8 cellular contexts compared by ENCODE assay signal in genomic region chr6:53410508-53411258, GRCh38.
DNase-seq lines count a peak whose midpoint lies in the region; ATAC-seq and TF ChIP-seq lines count a peak whose summit lies in the region.

No MANE protein-coding gene starts in this region.

- in situ Hi-C loops in astrocyte of the cerebellum (cut with HindIII; ENCODE audit: low sequenced_read_pairs) = no loop called here

- peak overlapping the region; percentile 17; the same call in 1 of the 2 replicates for H3K9ac ChIP-seq in SU-DHL-6 (ENCODE audit: low read length)

- peak overlapping the region; percentile 86 for H2AFZ ChIP-seq in SU-DHL-6 (ENCODE audit: low read depth, low read length, severe bottlenecking)

- peak overlapping the region; percentile 42 for H3K4me2 ChIP-seq in SU-DHL-6 (ENCODE audit: low read depth, low read length, poor library complexity, severe bottlenecking)

- no peaks in the 10 kb centered on the region for H3K9me3 ChIP-seq in Caco-2
- H3K9me3 ChIP-seq in SU-DHL-6 (ENCODE audit: insufficient read depth, low read length) = no peaks in the 10 kb centered on the region

- H3K4me1 Mint-ChIP-seq in Caco-2 (ENCODE audit: low read depth, unreplicated experiment) = no peaks in the 10 kb centered on the region

- peak in 1 of 2 experiments; percentile 37 for DNase-seq in Caco-2
- DNase-seq in astrocyte of the cerebellum (ENCODE audit: low read depth) = no peak
- DNase-seq in kidney epithelial cell (ENCODE audit: low read depth) = no peak
- DNase-seq in stimulated activated CD8-positive, alpha-beta memory T cell treated with anti-CD3 and anti-CD28 coated beads, Interleukin-15, amount 100 ng/mL, for 1 hour (ENCODE audit: low read depth) = peak; percentile 5
- no peak for DNase-seq in NCI-H1694 (lab: John Stamatoyannopoulos, UW)

- ATAC-seq in GM19324 (IDR thresholded peaks at IDR 0.05; ENCODE audit: low FRiP score, unreplicated experiment) (peak; percentile 86), HG03432 (IDR thresholded peaks at IDR 0.05; ENCODE audit: unreplicated experiment) (peak; percentile 98)

- no peaks in the 10 kb centered on the region for H3F3A ChIP-seq in SU-DHL-6 (ENCODE audit: insufficient read depth)

- no peaks in the 10 kb centered on the region for H4K20me1 ChIP-seq in SU-DHL-6 (ENCODE audit: low read depth, low read length)

- H3K27me3 Mint-ChIP-seq in Caco-2 (ENCODE audit: insufficient read depth, unreplicated experiment) = no peaks in the 10 kb centered on the region

- H3K36me3 ChIP-seq in Caco-2 (ENCODE audit: control insufficient read depth, insufficient read depth, low read length) (no peaks in the 10 kb centered on the region), SU-DHL-6 (ENCODE audit: low read length) (no peaks in the 10 kb centered on the region), kidney epithelial cell (ENCODE audit: control insufficient read depth, insufficient read depth, low read length) (no peaks in the 10 kb centered on the region)

- no peak overlapping the region for H3K27ac Mint-ChIP-seq in Caco-2 (ENCODE audit: unreplicated experiment)

- TF ChIP-seq CTCF in Caco-2 (IDR thresholded peaks at IDR 0.05; ENCODE audit: insufficient read depth in 1 of 2, low read depth in 1 of 2, low read length in 1 of 2, severe bottlenecking in 1 of 2, unreplicated experiment in 1 of 2) (peak; percentile 61 to 76), SU-DHL-6 (IDR thresholded peaks at IDR 0.05; ENCODE audit: insufficient read depth, low read length, poor library complexity, severe bottlenecking) (peak; percentile 99), astrocyte of the cerebellum (IDR thresholded peaks at IDR 0.05; ENCODE audit: low read depth, low read length, missing control alignments) (peak; percentile 52), kidney epithelial cell (IDR thresholded peaks at IDR 0.05; ENCODE audit: insufficient read depth, low read length, poor library complexity, severe bottlenecking) (peak; percentile 46)

- CTCF ChIA-PET in Caco-2 (lab: Charles Lee) = interaction anchor here (0.6 to 0.8 kb wide), 3 partner anchors 73 to 897 kb away, joined by 3 read pairs; no protein-coding TSS in a partner anchor

- H3K36me3 Mint-ChIP-seq in Caco-2 (ENCODE audit: insufficient read depth, unreplicated experiment) = no peaks in the 10 kb centered on the region

- POLR2A ChIA-PET in Caco-2 (lab: Charles Lee) = no interaction called here

- peaks cover 12% of the 10 kb centered on the region for H3K4me1 ChIP-seq in Caco-2

- H3K27ac ChIP-seq in SU-DHL-6 (ENCODE audit: low read depth, low read length) = no peak overlapping the region

- intact Hi-C loops in Caco-2 (cut with micrococcal nuclease; ENCODE audit: unreplicated experiment) = loop anchor here (1.0 to 5.0 kb wide), 4 partner anchors 53 to 238 kb away; no protein-coding TSS in a partner anchor

- no peaks in the 10 kb centered on the region for H3K27me3 ChIP-seq in Caco-2 (replicated peaks; ENCODE audit: control insufficient read depth, insufficient read depth, low read length)
- no peaks in the 10 kb centered on the region for H3K27me3 ChIP-seq in SU-DHL-6 (ENCODE audit: low read length)
- H3K27me3 ChIP-seq in kidney epithelial cell (ENCODE audit: control insufficient read depth, insufficient read depth, low read length) = no peaks in the 10 kb centered on the region

- no peaks in the 10 kb centered on the region for H3K79me2 ChIP-seq in SU-DHL-6 (ENCODE audit: insufficient read depth, low read length)

- BruUV-seq in Caco-2 (replicated peaks; lab: Mats Ljungman, UMichigan) = no TSS peak

- H3K9me3 Mint-ChIP-seq in Caco-2 (ENCODE audit: unreplicated experiment) = no peaks in the 10 kb centered on the region

- H3K4me3 ChIP-seq in Caco-2 (ENCODE audit: low read depth, low read length) (no peak overlapping the region), SU-DHL-6 (ENCODE audit: insufficient read depth, low read length, poor library complexity, severe bottlenecking) (no peak overlapping the region), astrocyte of the cerebellum (ENCODE audit: low read depth, low read length) (no peak overlapping the region), kidney epithelial cell (ENCODE audit: low read depth, low read length) (no peak overlapping the region)

- H3K9me2 ChIP-seq in SU-DHL-6 (replicated peaks; ENCODE audit: insufficient read depth, low read length) = no peaks in the 10 kb centered on the region

- H3K4me3 Mint-ChIP-seq in Caco-2 (ENCODE audit: unreplicated experiment) = no peak overlapping the region

Comparison
In these comparisons a context has a peak if more than half of its experiments do, and no peak if none do; other contexts are left out.
1. CTCF ChIP-seq: peak in every context shown above with its lines; median percentile 99 in SU-DHL-6; 68 in Caco-2; 52 in astrocyte of the cerebellum; 46 in kidney epithelial cell.